17 cellular contexts compared by ENCODE assay signal in genomic region chr2:145931836-145932352, GRCh38.
DNase-seq lines count a peak whose midpoint lies in the region; ATAC-seq and TF ChIP-seq lines count a peak whose summit lies in the region.
"Had no signal": no experiment of that assay in that cellular context is flagged by ENCODE, and none has a peak within 500 bp of the region (broad histone marks: within the 10 kb centered on the region; RNA-seq: fewer than 3 reads in every experiment).

No MANE protein-coding gene starts in this region.

- H3K36me3 Mint-ChIP-seq in nephron progenitor cell (ENCODE audit: low read depth) (no peaks in the 10 kb centered on the region), endothelial cell (ENCODE audit: low read depth, unreplicated experiment) (no peaks in the 10 kb centered on the region)
- no peaks in the 10 kb centered on the region for H3K36me3 Mint-ChIP-seq in activated naive CD8-positive, alpha-beta T cell treated with anti-CD3 and anti-CD28 coated beads, Interleukin-2, amount 50 U/mL, for 24 hours (ENCODE audit: low read depth)
- H3K36me3 Mint-ChIP-seq: activated naive CD8-positive, alpha-beta T cell; stimulated activated memory B cell treated with anti-CD40 and anti-IgM and Interleukin-4, amounts not matched to agents 10 μg/mL and 1 μg/mL and 100 μg/mL, for 72 hours had no signal

- DNase-seq in EL = peak; percentile 1
- peak; percentile 94 for DNase-seq in NCI-H1436 treated with DMSO at 0.1 percent for 48 hours (lab: John Stamatoyannopoulos, UW)
- peak; percentile 21 for DNase-seq in astrocyte of the hippocampus (ENCODE audit: low read depth, low spot score)
- DNase-seq in nephron progenitor cell = no peak
- DNase-seq in HK-2 (ENCODE audit: unreplicated experiment) = no peak
- DNase-seq in endothelial cell (ENCODE audit: low spot score) = no peak
- DNase-seq in activated naive CD8-positive, alpha-beta T cell treated with anti-CD3 and anti-CD28 coated beads, Interleukin-2, amount 50 U/mL, for 24 hours = no peak
- DNase-seq in foreskin keratinocyte = no peak
- DNase-seq: activated T-cell treated with anti-CD3 and anti-CD28 coated beads, Interleukin-2, amount 50 U/mL, for 1 hour; AML-193; NCI-H446 treated with DMSO at 0.1 percent for 48 hours; PC-3; spleen had no signal

- H3K9me3 Mint-ChIP-seq in nephron progenitor cell (no peaks in the 10 kb centered on the region), endothelial cell (ENCODE audit: unreplicated experiment) (no peaks in the 10 kb centered on the region)
- H3K9me3 Mint-ChIP-seq in activated naive CD8-positive, alpha-beta T cell treated with anti-CD3 and anti-CD28 coated beads, Interleukin-2, amount 50 U/mL, for 24 hours = no peaks in the 10 kb centered on the region
- H3K9me3 Mint-ChIP-seq: stimulated activated memory B cell treated with anti-CD40 and anti-IgM and Interleukin-4, amounts not matched to agents 10 μg/mL and 1 μg/mL and 100 μg/mL, for 72 hours had no signal

- no peaks in the 10 kb centered on the region for H3K27me3 Mint-ChIP-seq in nephron progenitor cell (ENCODE audit: low read depth, poor library complexity)
- no peaks in the 10 kb centered on the region for H3K27me3 Mint-ChIP-seq in endothelial cell (ENCODE audit: unreplicated experiment)
- H3K27me3 Mint-ChIP-seq in activated naive CD8-positive, alpha-beta T cell treated with anti-CD3 and anti-CD28 coated beads, Interleukin-2, amount 50 U/mL, for 24 hours = no peaks in the 10 kb centered on the region
- H3K27me3 Mint-ChIP-seq: activated naive CD8-positive, alpha-beta T cell; stimulated activated memory B cell treated with anti-CD40 and anti-IgM and Interleukin-4, amounts not matched to agents 10 μg/mL and 1 μg/mL and 100 μg/mL, for 72 hours had no signal

- H3K27ac ChIP-seq in foreskin keratinocyte = no peak overlapping the region
- H3K27ac ChIP-seq: spleen had no signal

- H3K27me3 ChIP-seq in foreskin keratinocyte = no peaks in the 10 kb centered on the region
- H3K27me3 ChIP-seq: spleen, tibial nerve had no signal

- TF ChIP-seq CTCF in nephron progenitor cell (IDR thresholded peaks at IDR 0.05) (no peak), endothelial cell (IDR thresholded peaks at IDR 0.05; ENCODE audit: unreplicated experiment) (no peak), foreskin keratinocyte (conservative IDR thresholded peaks at IDR 0.05) (no peak)

- peak overlapping the region; percentile 13 for H3K27ac Mint-ChIP-seq in nephron progenitor cell
- no peak overlapping the region for H3K27ac Mint-ChIP-seq in endothelial cell (ENCODE audit: unreplicated experiment)
- no peak overlapping the region for H3K27ac Mint-ChIP-seq in activated naive CD8-positive, alpha-beta T cell treated with anti-CD3 and anti-CD28 coated beads, Interleukin-2, amount 50 U/mL, for 24 hours
- H3K27ac Mint-ChIP-seq: activated naive CD8-positive, alpha-beta T cell; stimulated activated memory B cell treated with anti-CD40 and anti-IgM and Interleukin-4, amounts not matched to agents 10 μg/mL and 1 μg/mL and 100 μg/mL, for 72 hours had no signal

- no peak for ATAC-seq in activated naive CD8-positive, alpha-beta T cell treated with anti-CD3 and anti-CD28 coated beads, Interleukin-2, amount 50 U/mL, for 24 hours
- no peak for ATAC-seq in foreskin keratinocyte
- ATAC-seq: left lobe of liver; PC-3; stimulated activated memory B cell treated with anti-CD40 and anti-IgM and Interleukin-4, amounts not matched to agents 10 μg/mL and 1 μg/mL and 100 μg/mL, for 72 hours had no signal

- H3K4me3 Mint-ChIP-seq in nephron progenitor cell (no peak overlapping the region), endothelial cell (ENCODE audit: unreplicated experiment) (no peak overlapping the region)
- H3K4me3 Mint-ChIP-seq in activated naive CD8-positive, alpha-beta T cell treated with anti-CD3 and anti-CD28 coated beads, Interleukin-2, amount 50 U/mL, for 24 hours = no peak overlapping the region
- H3K4me3 Mint-ChIP-seq: activated naive CD8-positive, alpha-beta T cell; stimulated activated memory B cell treated with anti-CD40 and anti-IgM and Interleukin-4, amounts not matched to agents 10 μg/mL and 1 μg/mL and 100 μg/mL, for 72 hours had no signal

- H3K4me1 Mint-ChIP-seq in nephron progenitor cell = peaks cover 47% of the 10 kb centered on the region
- no peaks in the 10 kb centered on the region for H3K4me1 Mint-ChIP-seq in endothelial cell (ENCODE audit: unreplicated experiment)
- no peaks in the 10 kb centered on the region for H3K4me1 Mint-ChIP-seq in activated naive CD8-positive, alpha-beta T cell treated with anti-CD3 and anti-CD28 coated beads, Interleukin-2, amount 50 U/mL, for 24 hours

- H3K4me1 ChIP-seq in foreskin keratinocyte = no peaks in the 10 kb centered on the region
- H3K4me1 ChIP-seq: spleen had no signal

Comparison
In these comparisons a context has a peak if more than half of its experiments do, and no peak if none do; other contexts are left out.
1. DNase-seq: peak in EL (single experiment), NCI-H1436 treated with DMSO at 0.1 percent for 48 hours (single experiment) and astrocyte of the hippocampus (single experiment); none in nephron progenitor cell (single experiment), HK-2 (single experiment), endothelial cell (single experiment), activated naive CD8-positive, alpha-beta T cell treated with anti-CD3 and anti-CD28 coated beads, Interleukin-2, amount 50 U/mL, for 24 hours (single experiment) and foreskin keratinocyte (0 of 2).